In genomic region chr12:70883855-70884254, GRCh38 we compare ENCODE assay signal across 25 cellular contexts. TPM values are rescaled to one million over a fixed set of nuclear protein-coding genes. Genes with fewer than 3 reads are reported as not detected.
"Had no signal": no experiment of that assay in that cellular context is flagged by ENCODE, and none has a peak within 500 bp of the region (broad histone marks: within the 10 kb centered on the region; RNA-seq: fewer than 3 reads in every experiment).

No MANE protein-coding gene starts in this region.

- H3K27ac Mint-ChIP-seq: activated naive CD4-positive, alpha-beta T cell treated with anti-CD3 and anti-CD28 coated beads for 36 hours; activated naive CD8-positive, alpha-beta T cell treated with anti-CD3 and anti-CD28 coated beads, Interleukin-2, amount 10 ng/mL, durations not matched to agents 7 days and 5 days; dendritic cell treated with granulocyte-macrophage colony-stimulating factor and Interleukin-4, amounts not matched to agents 40 ng/mL and 50 ng/mL, for 4 days; immature natural killer cell; nephron; T-helper 1 cell treated with Interleukin-12 subunit alpha and Interleukin-12 subunit beta and Interleukin-4 antibody, amounts not matched to agents 30 μg/mL and 1 μg/mL, for 36 hours; type B pancreatic cell had no signal

- H3K36me3 Mint-ChIP-seq: activated naive CD8-positive, alpha-beta T cell treated with anti-CD3 and anti-CD28 coated beads, Interleukin-2, amount 10 ng/mL, durations not matched to agents 7 days and 5 days; immature natural killer cell; type B pancreatic cell had no signal

- H3K9me3 Mint-ChIP-seq: activated naive CD4-positive, alpha-beta T cell treated with anti-CD3 and anti-CD28 coated beads for 36 hours; activated naive CD8-positive, alpha-beta T cell treated with anti-CD3 and anti-CD28 coated beads, Interleukin-2, amount 10 ng/mL, durations not matched to agents 7 days and 5 days; activated T-cell treated with anti-CD3 and anti-CD28 coated beads, Interleukin-2, amount 50 U/mL, for 4 hours; dendritic cell treated with granulocyte-macrophage colony-stimulating factor and Interleukin-4, amounts not matched to agents 40 ng/mL and 50 ng/mL, for 4 days; nephron; T-helper 1 cell treated with Interleukin-12 subunit alpha and Interleukin-12 subunit beta and Interleukin-4 antibody, amounts not matched to agents 30 μg/mL and 1 μg/mL, for 36 hours; type B pancreatic cell had no signal

- H3K9me3 ChIP-seq: left ventricle myocardium inferior, testis, vagina had no signal

- ATAC-seq: activated T-cell treated with anti-CD3 and anti-CD28 coated beads, Interleukin-2, amount 50 U/mL, for 4 hours had no signal

- DNase-seq: activated CD4-positive, alpha-beta T cell treated with anti-CD3 and anti-CD28 coated beads for 4 hours; activated CD4-positive, alpha-beta T cell treated with anti-CD3 and anti-CD28 coated beads, Interleukin-2, amount 50 U/mL, for 48 hours; activated CD4-positive, CD25-positive, alpha-beta regulatory T cell; activated CD8-positive, alpha-beta memory T cell treated with anti-CD3 and anti-CD28 coated beads, Interleukin-2, amount 50 U/mL, for 48 hours; activated effector memory CD4-positive, alpha-beta T cell treated with Interleukin-2 at 50 U/mL for 16 hours; activated naive CD4-positive, alpha-beta T cell treated with anti-CD3 and anti-CD28 coated beads for 36 hours; activated naive CD8-positive, alpha-beta T cell treated with anti-CD3 and anti-CD28 coated beads, Interleukin-2, amount 10 ng/mL, durations not matched to agents 7 days and 5 days; activated T-cell treated with anti-CD3 and anti-CD28 coated beads, Interleukin-2, amount 50 U/mL, for 4 hours; amniotic stem cell; effector CD4-positive, alpha-beta T cell; foreskin melanocyte; immature natural killer cell; kidney glomerular epithelial cell; left ventricle myocardium inferior; occipital lobe; stimulated activated CD4-positive, alpha-beta T cell treated with anti-CD3 and anti-CD28 coated beads, Interleukin-4, amount 100 ng/mL, for 1 hour; stimulated activated naive CD4-positive, alpha-beta T cell had no signal

- H3K4me1 Mint-ChIP-seq: activated naive CD8-positive, alpha-beta T cell treated with anti-CD3 and anti-CD28 coated beads, Interleukin-2, amount 10 ng/mL, durations not matched to agents 7 days and 5 days; immature natural killer cell had no signal

- H3K4me3 ChIP-seq: left ventricle myocardium inferior, testis, vagina had no signal

- H3K36me3 ChIP-seq: left ventricle myocardium inferior, vagina had no signal

- H3K27me3 ChIP-seq: testis, vagina had no signal

- H3K27me3 Mint-ChIP-seq: activated naive CD8-positive, alpha-beta T cell treated with anti-CD3 and anti-CD28 coated beads, Interleukin-2, amount 10 ng/mL, durations not matched to agents 7 days and 5 days; dendritic cell treated with granulocyte-macrophage colony-stimulating factor and Interleukin-4, amounts not matched to agents 40 ng/mL and 50 ng/mL, for 4 days; type B pancreatic cell had no signal

- H3K4me3 Mint-ChIP-seq: activated naive CD4-positive, alpha-beta T cell treated with anti-CD3 and anti-CD28 coated beads for 36 hours; activated naive CD8-positive, alpha-beta T cell treated with anti-CD3 and anti-CD28 coated beads, Interleukin-2, amount 10 ng/mL, durations not matched to agents 7 days and 5 days; activated T-cell treated with anti-CD3 and anti-CD28 coated beads, Interleukin-2, amount 50 U/mL, for 4 hours; dendritic cell treated with granulocyte-macrophage colony-stimulating factor and Interleukin-4, amounts not matched to agents 40 ng/mL and 50 ng/mL, for 4 days; immature natural killer cell; nephron; T-helper 1 cell treated with Interleukin-12 subunit alpha and Interleukin-12 subunit beta and Interleukin-4 antibody, amounts not matched to agents 30 μg/mL and 1 μg/mL, for 36 hours; type B pancreatic cell had no signal

RNA-seq across cellular contexts. Expression of gene PTPRR, which starts 36.7 kb away (rescaled TPM):
- total RNA-seq: activated CD8-positive, alpha-beta memory T cell treated with anti-CD3 and anti-CD28 coated beads for 36 hours; activated naive CD4-positive, alpha-beta T cell treated with anti-CD3 and anti-CD28 coated beads for 36 hours; activated naive CD8-positive, alpha-beta T cell treated with anti-CD3 and anti-CD28 coated beads, Interleukin-2, amount 10 ng/mL, durations not matched to agents 7 days and 5 days; activated T-cell treated with anti-CD3 and anti-CD28 coated beads, Interleukin-2, amount 50 U/mL, for 4 hours; mononuclear cell had no signal
